In the genomic region with DNA sequence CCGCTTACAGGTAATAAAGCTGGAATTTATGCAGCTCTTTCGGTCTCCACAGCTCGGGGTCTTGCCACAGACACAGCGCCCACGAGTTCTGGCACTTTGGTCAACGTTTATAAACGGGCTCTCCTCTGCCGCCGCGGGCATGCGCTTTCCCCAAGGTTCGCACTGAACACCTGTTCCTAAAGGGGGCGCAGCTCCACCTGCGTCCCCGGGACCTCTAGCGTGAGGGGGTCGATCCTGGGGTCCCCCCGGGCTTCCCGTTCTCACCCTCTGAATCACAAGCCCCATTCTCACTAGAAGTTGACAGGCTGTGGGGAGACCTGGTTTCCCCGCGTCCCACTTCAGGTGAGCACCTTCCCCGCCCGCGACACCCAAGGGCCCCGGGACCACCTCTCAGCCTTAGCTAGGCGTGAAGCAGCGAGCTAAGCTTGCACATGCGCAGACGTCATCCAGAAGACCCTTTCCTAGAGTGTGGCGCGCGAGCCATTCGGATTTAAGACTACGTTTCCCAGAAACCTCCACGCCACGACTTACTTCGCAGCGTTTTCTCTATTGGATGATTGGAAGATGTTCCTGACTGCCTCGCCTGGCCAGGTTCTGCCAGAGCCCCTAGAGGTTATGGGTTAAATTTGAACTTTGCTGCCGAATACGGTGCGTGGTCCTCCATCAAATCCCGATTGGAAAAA, we compare ENCODE assay signal across 1 cellular context.
TF ChIP-seq lines count a peak whose summit lies in the region.

No MANE protein-coding gene starts in this region.

TF ChIP-seq in HepG2, 621 proteins besides CTCF, POLR2A, EP300 and RAD21 (continued from another document and continues in another):
- TF ChIP-seq, protein P1, sequence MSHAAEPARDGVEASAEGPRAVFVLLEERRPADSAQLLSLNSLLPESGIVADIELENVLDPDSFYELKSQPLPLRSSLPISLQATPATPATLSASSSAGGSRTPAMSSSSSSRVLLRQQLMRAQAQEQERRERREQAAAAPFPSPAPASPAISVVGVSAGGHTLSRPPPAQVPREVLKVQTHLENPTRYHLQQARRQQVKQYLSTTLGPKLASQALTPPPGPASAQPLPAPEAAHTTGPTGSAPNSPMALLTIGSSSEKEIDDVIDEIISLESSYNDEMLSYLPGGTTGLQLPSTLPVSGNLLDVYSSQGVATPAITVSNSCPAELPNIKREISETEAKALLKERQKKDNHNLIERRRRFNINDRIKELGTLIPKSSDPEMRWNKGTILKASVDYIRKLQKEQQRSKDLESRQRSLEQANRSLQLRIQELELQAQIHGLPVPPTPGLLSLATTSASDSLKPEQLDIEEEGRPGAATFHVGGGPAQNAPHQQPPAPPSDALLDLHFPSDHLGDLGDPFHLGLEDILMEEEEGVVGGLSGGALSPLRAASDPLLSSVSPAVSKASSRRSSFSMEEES (CRISPR knock-in tag; IDR thresholded peaks at IDR 0.05) = peak; percentile 11; the same call in 1 of the 2 replicates
- TF ChIP-seq KAT8 (CRISPR knock-in tag; IDR thresholded peaks at IDR 0.05) (peak; percentile 34; the same call in 1 of the 2 replicates), ZNF121 (CRISPR knock-in tag; IDR thresholded peaks at IDR 0.05) (no peak), ZNF660 (CRISPR knock-in tag; IDR thresholded peaks at IDR 0.05; ENCODE audit: borderline replicate concordance, low read depth) (no peak), TOPORS (CRISPR knock-in tag; IDR thresholded peaks at IDR 0.05) (no peak), HINFP (CRISPR knock-in tag; IDR thresholded peaks at IDR 0.05; ENCODE audit: low read depth) (0 out of 2 replicates have a peak, but pooled peaks have one; percentile 31), NR1H2 (CRISPR knock-in tag; IDR thresholded peaks at IDR 0.05; ENCODE audit: borderline replicate concordance, low read depth) (no peak), ZNF883 (CRISPR knock-in tag; IDR thresholded peaks at IDR 0.05; ENCODE audit: not compliant biosample characterization) (peak; percentile 65), RARG (CRISPR knock-in tag; IDR thresholded peaks at IDR 0.05; ENCODE audit: low read depth) (no peak), SP2 (CRISPR knock-in tag; IDR thresholded peaks at IDR 0.05) (peak; percentile 17; the same call in 1 of the 2 replicates), ZBTB33 (CRISPR knock-in tag; IDR thresholded peaks at IDR 0.05) (0 out of 2 replicates have a peak, but pooled peaks have one; percentile 14), ETV6 (CRISPR knock-in tag; conservative IDR thresholded peaks at IDR 0.05) (no peak), HNRNPK (IDR thresholded peaks at IDR 0.05; ENCODE audit: low read depth, low read length, poor library complexity, severe bottlenecking) (no peak), TRIM24 (CRISPR knock-in tag; IDR thresholded peaks at IDR 0.05) (no peak), RNF2 (conservative IDR thresholded peaks at IDR 0.05; ENCODE audit: low read depth) (peak; percentile 79; the same call in 1 of the 2 replicates), RFX5 (IDR thresholded peaks at IDR 0.05; ENCODE audit: low read depth, low read length) (no peak), CENPBD1 (CRISPR knock-in tag; IDR thresholded peaks at IDR 0.05; ENCODE audit: borderline replicate concordance, low read depth) (no peak), THAP7 (CRISPR knock-in tag; IDR thresholded peaks at IDR 0.05) (0 out of 2 replicates have a peak, but pooled peaks have one; percentile 68), ZNF317 (CRISPR knock-in tag; IDR thresholded peaks at IDR 0.05) (peak; percentile 71; the same call in 1 of the 2 replicates), ZNF44 (CRISPR knock-in tag; IDR thresholded peaks at IDR 0.05) (peak; percentile 73; the same call in 1 of the 2 replicates), BCL6 (CRISPR knock-in tag; IDR thresholded peaks at IDR 0.05) (no peak; the same call in 1 of the 2 replicates)
- TF ChIP-seq, protein P2, sequence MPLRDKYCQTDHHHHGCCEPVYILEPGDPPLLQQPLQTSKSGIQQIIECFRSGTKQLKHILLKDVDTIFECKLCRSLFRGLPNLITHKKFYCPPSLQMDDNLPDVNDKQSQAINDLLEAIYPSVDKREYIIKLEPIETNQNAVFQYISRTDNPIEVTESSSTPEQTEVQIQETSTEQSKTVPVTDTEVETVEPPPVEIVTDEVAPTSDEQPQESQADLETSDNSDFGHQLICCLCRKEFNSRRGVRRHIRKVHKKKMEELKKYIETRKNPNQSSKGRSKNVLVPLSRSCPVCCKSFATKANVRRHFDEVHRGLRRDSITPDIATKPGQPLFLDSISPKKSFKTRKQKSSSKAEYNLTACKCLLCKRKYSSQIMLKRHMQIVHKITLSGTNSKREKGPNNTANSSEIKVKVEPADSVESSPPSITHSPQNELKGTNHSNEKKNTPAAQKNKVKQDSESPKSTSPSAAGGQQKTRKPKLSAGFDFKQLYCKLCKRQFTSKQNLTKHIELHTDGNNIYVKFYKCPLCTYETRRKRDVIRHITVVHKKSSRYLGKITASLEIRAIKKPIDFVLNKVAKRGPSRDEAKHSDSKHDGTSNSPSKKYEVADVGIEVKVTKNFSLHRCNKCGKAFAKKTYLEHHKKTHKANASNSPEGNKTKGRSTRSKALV (CRISPR knock-in tag; IDR thresholded peaks at IDR 0.05) = no peak
- TF ChIP-seq, protein P3, sequence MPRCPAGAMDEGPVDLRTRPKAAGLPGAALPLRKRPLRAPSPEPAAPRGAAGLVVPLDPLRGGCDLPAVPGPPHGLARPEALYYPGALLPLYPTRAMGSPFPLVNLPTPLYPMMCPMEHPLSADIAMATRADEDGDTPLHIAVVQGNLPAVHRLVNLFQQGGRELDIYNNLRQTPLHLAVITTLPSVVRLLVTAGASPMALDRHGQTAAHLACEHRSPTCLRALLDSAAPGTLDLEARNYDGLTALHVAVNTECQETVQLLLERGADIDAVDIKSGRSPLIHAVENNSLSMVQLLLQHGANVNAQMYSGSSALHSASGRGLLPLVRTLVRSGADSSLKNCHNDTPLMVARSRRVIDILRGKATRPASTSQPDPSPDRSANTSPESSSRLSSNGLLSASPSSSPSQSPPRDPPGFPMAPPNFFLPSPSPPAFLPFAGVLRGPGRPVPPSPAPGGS (CRISPR knock-in tag; IDR thresholded peaks at IDR 0.05) = peak; percentile 83
- TF ChIP-seq, protein P4, sequence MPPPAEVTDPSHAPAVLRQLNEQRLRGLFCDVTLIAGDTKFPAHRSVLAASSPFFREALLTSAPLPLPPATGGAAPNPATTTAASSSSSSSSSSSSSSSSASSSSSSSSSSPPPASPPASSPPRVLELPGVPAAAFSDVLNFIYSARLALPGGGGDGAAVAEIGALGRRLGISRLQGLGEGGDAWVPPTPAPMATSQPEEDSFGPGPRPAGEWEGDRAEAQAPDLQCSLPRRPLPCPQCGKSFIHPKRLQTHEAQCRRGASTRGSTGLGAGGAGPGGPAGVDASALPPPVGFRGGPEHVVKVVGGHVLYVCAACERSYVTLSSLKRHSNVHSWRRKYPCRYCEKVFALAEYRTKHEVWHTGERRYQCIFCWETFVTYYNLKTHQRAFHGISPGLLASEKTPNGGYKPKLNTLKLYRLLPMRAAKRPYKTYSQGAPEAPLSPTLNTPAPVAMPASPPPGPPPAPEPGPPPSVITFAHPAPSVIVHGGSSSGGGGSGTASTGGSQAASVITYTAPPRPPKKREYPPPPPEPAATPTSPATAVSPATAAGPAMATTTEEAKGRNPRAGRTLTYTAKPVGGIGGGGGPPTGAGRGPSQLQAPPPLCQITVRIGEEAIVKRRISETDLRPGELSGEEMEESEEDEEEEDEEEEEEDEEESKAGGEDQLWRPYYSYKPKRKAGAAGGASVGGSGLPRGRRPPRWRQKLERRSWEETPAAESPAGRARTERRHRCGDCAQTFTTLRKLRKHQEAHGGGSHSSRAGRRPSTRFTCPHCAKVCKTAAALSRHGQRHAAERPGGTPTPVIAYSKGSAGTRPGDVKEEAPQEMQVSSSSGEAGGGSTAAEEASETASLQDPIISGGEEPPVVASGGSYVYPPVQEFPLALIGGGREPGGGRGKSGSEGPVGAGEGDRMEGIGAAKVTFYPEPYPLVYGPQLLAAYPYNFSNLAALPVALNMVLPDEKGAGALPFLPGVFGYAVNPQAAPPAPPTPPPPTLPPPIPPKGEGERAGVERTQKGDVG (CRISPR knock-in tag; IDR thresholded peaks at IDR 0.05; ENCODE audit: borderline replicate concordance) = peak; percentile 55; the same call in 1 of the 2 replicates
- TF ChIP-seq, protein P5, sequence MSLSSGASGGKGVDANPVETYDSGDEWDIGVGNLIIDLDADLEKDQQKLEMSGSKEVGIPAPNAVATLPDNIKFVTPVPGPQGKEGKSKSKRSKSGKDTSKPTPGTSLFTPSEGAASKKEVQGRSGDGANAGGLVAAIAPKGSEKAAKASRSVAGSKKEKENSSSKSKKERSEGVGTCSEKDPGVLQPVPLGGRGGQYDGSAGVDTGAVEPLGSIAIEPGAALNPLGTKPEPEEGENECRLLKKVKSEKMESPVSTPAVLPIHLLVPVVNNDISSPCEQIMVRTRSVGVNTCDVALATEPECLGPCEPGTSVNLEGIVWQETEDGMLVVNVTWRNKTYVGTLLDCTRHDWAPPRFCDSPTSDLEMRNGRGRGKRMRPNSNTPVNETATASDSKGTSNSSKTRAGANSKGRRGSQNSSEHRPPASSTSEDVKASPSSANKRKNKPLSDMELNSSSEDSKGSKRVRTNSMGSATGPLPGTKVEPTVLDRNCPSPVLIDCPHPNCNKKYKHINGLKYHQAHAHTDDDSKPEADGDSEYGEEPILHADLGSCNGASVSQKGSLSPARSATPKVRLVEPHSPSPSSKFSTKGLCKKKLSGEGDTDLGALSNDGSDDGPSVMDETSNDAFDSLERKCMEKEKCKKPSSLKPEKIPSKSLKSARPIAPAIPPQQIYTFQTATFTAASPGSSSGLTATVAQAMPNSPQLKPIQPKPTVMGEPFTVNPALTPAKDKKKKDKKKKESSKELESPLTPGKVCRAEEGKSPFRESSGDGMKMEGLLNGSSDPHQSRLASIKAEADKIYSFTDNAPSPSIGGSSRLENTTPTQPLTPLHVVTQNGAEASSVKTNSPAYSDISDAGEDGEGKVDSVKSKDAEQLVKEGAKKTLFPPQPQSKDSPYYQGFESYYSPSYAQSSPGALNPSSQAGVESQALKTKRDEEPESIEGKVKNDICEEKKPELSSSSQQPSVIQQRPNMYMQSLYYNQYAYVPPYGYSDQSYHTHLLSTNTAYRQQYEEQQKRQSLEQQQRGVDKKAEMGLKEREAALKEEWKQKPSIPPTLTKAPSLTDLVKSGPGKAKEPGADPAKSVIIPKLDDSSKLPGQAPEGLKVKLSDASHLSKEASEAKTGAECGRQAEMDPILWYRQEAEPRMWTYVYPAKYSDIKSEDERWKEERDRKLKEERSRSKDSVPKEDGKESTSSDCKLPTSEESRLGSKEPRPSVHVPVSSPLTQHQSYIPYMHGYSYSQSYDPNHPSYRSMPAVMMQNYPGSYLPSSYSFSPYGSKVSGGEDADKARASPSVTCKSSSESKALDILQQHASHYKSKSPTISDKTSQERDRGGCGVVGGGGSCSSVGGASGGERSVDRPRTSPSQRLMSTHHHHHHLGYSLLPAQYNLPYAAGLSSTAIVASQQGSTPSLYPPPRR (CRISPR knock-in tag; IDR thresholded peaks at IDR 0.05; ENCODE audit: borderline replicate concordance) = no peak
- TF ChIP-seq, protein P6, sequence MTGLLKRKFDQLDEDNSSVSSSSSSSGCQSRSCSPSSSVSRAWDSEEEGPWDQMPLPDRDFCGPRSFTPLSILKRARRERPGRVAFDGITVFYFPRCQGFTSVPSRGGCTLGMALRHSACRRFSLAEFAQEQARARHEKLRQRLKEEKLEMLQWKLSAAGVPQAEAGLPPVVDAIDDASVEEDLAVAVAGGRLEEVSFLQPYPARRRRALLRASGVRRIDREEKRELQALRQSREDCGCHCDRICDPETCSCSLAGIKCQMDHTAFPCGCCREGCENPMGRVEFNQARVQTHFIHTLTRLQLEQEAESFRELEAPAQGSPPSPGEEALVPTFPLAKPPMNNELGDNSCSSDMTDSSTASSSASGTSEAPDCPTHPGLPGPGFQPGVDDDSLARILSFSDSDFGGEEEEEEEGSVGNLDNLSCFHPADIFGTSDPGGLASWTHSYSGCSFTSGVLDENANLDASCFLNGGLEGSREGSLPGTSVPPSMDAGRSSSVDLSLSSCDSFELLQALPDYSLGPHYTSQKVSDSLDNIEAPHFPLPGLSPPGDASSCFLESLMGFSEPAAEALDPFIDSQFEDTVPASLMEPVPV (CRISPR knock-in tag; IDR thresholded peaks at IDR 0.05) = no peak
